17 cellular contexts compared by ENCODE assay signal in genomic region chr1:227790868-227791267, GRCh38. TPM values are rescaled to one million over a fixed set of nuclear protein-coding genes. Genes with fewer than 3 reads are reported as not detected.
"Had no signal": no experiment of that assay in that cellular context is flagged by ENCODE, and none has a peak within 500 bp of the region (broad histone marks: within the 10 kb centered on the region; RNA-seq: fewer than 3 reads in every experiment).

No MANE protein-coding gene starts in this region.

- H3K27me3 Mint-ChIP-seq: activated CD4-positive, alpha-beta T cell treated with anti-CD3 and anti-CD28 coated beads for 36 hours; activated naive CD4-positive, alpha-beta T cell treated with anti-CD3 and anti-CD28 coated beads, Interleukin-2, amount 50 U/mL, for 24 hours had no signal

- ATAC-seq: activated CD4-positive, alpha-beta T cell treated with anti-CD3 and anti-CD28 coated beads for 36 hours; foreskin keratinocyte; pancreas; T-helper 17 cell had no signal

- H3K4me3 ChIP-seq: pancreas, tibial nerve had no signal

- H3K27me3 ChIP-seq: pancreas, tibial nerve had no signal

- H3K36me3 ChIP-seq: pancreas, tibial nerve, WERI-Rb-1 had no signal

- H3K9me3 Mint-ChIP-seq: activated CD4-positive, alpha-beta memory T cell treated with anti-CD3 and anti-CD28 coated beads, Interleukin-2, amount 10 ng/mL, durations not matched to agents 7 days and 5 days; activated naive CD4-positive, alpha-beta T cell treated with anti-CD3 and anti-CD28 coated beads, Interleukin-2, amount 50 U/mL, for 24 hours had no signal

- H3K27ac ChIP-seq: foreskin keratinocyte, pancreas, tibial nerve, WERI-Rb-1 had no signal

- H3K4me3 Mint-ChIP-seq: activated CD4-positive, alpha-beta memory T cell treated with anti-CD3 and anti-CD28 coated beads, Interleukin-2, amount 10 ng/mL, durations not matched to agents 7 days and 5 days; activated CD4-positive, alpha-beta T cell treated with anti-CD3 and anti-CD28 coated beads for 36 hours; activated naive CD4-positive, alpha-beta T cell treated with anti-CD3 and anti-CD28 coated beads, Interleukin-2, amount 50 U/mL, for 24 hours; T-helper 17 cell had no signal

- DNase-seq: activated CD4-positive, alpha-beta memory T cell treated with anti-CD3 and anti-CD28 coated beads, Interleukin-2, amount 10 ng/mL, durations not matched to agents 7 days and 5 days; activated CD4-positive, alpha-beta T cell treated with anti-CD3 and anti-CD28 coated beads for 36 hours; activated CD8-positive, alpha-beta memory T cell treated with anti-CD3 and anti-CD28 coated beads, Interleukin-2, amount 50 U/mL, for 4 hours; activated effector memory CD4-positive, alpha-beta T cell treated with anti-CD3 and anti-CD28 coated beads, Interleukin-2, amount 50 U/mL, for 16 hours; foreskin keratinocyte; immature natural killer cell; pancreas; stimulated activated CD4-positive, alpha-beta T cell treated with anti-CD3 and anti-CD28 coated beads, Interleukin-4, amount 100 ng/mL, for 1 hour; stimulated activated naive CD4-positive, alpha-beta T cell treated with Interleukin-2 at 50 U/mL for 16 hours; substantia nigra; T-helper 17 cell; WERI-Rb-1 had no signal

- H3K4me1 ChIP-seq: foreskin keratinocyte had no signal

- H3K9me3 ChIP-seq: pancreas, tibial nerve had no signal

- H3K36me3 Mint-ChIP-seq: activated naive CD4-positive, alpha-beta T cell treated with anti-CD3 and anti-CD28 coated beads, Interleukin-2, amount 50 U/mL, for 24 hours; immature natural killer cell had no signal

- H3K27ac Mint-ChIP-seq: activated CD4-positive, alpha-beta memory T cell treated with anti-CD3 and anti-CD28 coated beads, Interleukin-2, amount 10 ng/mL, durations not matched to agents 7 days and 5 days; activated CD4-positive, alpha-beta T cell treated with anti-CD3 and anti-CD28 coated beads for 36 hours; activated naive CD4-positive, alpha-beta T cell treated with anti-CD3 and anti-CD28 coated beads, Interleukin-2, amount 50 U/mL, for 24 hours; immature natural killer cell; T-helper 17 cell had no signal

RNA-seq across cellular contexts. Expression of gene PRSS38, which starts 24.6 kb away (rescaled TPM):
- total RNA-seq: activated CD4-positive, alpha-beta memory T cell treated with anti-CD3 and anti-CD28 coated beads, Interleukin-2, amount 10 ng/mL, durations not matched to agents 7 days and 5 days; activated CD4-positive, alpha-beta T cell treated with anti-CD3 and anti-CD28 coated beads for 36 hours; cardiac septum; foreskin keratinocyte; liver; pancreas; skeletal muscle tissue; T-helper 17 cell; tibial nerve had no signal
- polyA plus RNA-seq: foreskin keratinocyte, immature natural killer cell, liver, pancreas had no signal
